Comparison of ENCODE assay signal across 8 cellular contexts in the genomic region with DNA sequence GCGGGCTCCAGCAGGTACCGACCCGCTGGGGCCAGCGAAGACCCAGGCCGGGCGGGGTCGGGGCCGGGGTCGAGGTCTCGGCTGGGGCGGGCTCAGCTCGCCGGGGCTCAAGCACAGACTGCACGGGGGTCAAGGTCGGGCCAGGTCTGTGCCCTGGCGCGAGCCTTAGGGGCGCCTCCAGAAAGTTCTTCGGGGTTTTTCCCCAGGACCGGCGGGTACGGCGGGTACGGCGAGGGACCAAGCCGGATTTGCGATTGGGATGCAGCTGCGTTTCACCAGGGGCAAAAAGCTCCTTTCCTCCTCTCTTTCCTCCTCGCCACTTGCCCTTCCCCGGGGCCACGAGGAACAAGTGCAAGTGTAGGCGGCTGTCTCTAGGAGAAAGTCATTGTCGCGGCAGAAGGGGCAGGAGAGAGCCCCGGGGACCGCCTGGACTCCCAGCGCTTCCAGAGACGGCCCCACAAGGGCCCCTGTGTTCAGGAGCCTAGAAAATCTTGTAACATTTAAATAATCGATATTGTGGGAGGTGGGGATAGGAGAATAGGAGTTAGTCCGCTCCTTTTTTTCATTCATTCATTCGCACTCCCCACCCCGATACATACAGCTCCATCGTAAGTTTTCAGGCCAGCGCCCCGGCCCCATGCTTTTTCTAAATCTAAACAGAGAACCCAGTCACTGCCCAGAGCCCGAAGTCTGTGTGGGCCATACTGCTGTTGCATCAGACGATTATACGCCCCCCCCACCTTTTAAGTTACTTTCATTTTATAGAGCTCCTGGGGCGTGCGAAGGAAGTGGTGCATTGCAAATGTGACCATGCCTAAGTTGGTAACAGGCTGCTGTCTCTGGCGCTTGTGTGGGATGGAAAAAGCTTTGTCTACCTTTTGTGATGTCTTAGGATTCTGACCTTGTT. TPM values are rescaled to one million over a fixed set of nuclear protein-coding genes. Genes with fewer than 3 reads are reported as not detected.
A peak's percentile ranks its signal among the peaks of the same experiment; 100 is the strongest.
DNase-seq lines count a peak whose midpoint lies in the region; ATAC-seq, FAIRE-seq and TF ChIP-seq lines count a peak whose summit lies in the region.

No MANE protein-coding gene starts in this region.

- 1 to 3% methylated on average over 49 to 51 of the region's 51 CpGs for WGBS in pancreas, 2 donors

- H3K4me1 ChIP-seq in pancreas (peaks cover 0 to 4% (median 0%) of the 10 kb centered on the region in 3 donors), uterus (no peaks in the 10 kb centered on the region)

- no peak for TF ChIP-seq POLR2A in uterus (IDR thresholded peaks at IDR 0.05)

- TF ChIP-seq CTCF in GM20000 (IDR thresholded peaks at IDR 0.05; ENCODE audit: extremely low read depth, missing control alignments) (no peak), foreskin fibroblast (IDR thresholded peaks at IDR 0.05; ENCODE audit: low read depth, low read length) (no peak), pancreas (IDR thresholded peaks at IDR 0.05) (no peak), uterus (IDR thresholded peaks at IDR 0.05) (no peak)

- peak overlapping the region in 3 of 4 donors; percentile 71 to 88 (median 88) for H3K27ac ChIP-seq in pancreas
- H3K27ac ChIP-seq in uterus = peak overlapping the region; percentile 37 to 77

- H3K9me3 ChIP-seq in pancreas = no peaks in the 10 kb centered on the region
- H3K9me3 ChIP-seq in uterus = no peaks in the 10 kb centered on the region

- no peak for FAIRE-seq in pancreas (lab: Jason Lieb, UNC)

- no peaks in the 10 kb centered on the region for H3K36me3 ChIP-seq in pancreas
- no peaks in the 10 kb centered on the region for H3K36me3 ChIP-seq in uterus

- ATAC-seq in pancreas = peak; percentile 12 to 58 (median 36)

- intact Hi-C loops in pancreas (cut with DNase I) (no loop called here), uterus (cut with DNase I; ENCODE audit: low total_unique reads) (no loop called here)

- H3K27me3 ChIP-seq in pancreas = peaks cover 0 to 10% (median 0%) of the 10 kb centered on the region in 4 donors
- no peaks in the 10 kb centered on the region for H3K27me3 ChIP-seq in uterus

- peak overlapping the region; percentile 78 to 86 for H3K4me3 ChIP-seq in foreskin fibroblast (ENCODE audit: low read depth in 1 of 2, low read length in 2 of 2)
- H3K4me3 ChIP-seq in pancreas = peak overlapping the region; percentile 49 to 80 (median 52)
- peak overlapping the region; percentile 33 to 56 for H3K4me3 ChIP-seq in uterus

- peak; percentile 80 for DNase-seq in D341Med (ENCODE audit: low spot score)
- DNase-seq in GM20000 (ENCODE audit: low spot score) = peak; percentile 79
- DNase-seq in HUDEP-2 (lab: John Stamatoyannopoulos, UW; ENCODE audit: unreplicated experiment in 76 of 76) = peak in 56 of 76 experiments; percentile 1 to 77 (median 32)
- peak; percentile 93 for DNase-seq in OCI-M1 (lab: John Stamatoyannopoulos, UW)
- peak; percentile 70 to 73 for DNase-seq in activated T-cell treated with anti-CD3 and anti-CD28 coated beads, Interleukin-2, amount 50 U/mL, for 48 hours
- peak in 1 of 2 donors; percentile 76 for DNase-seq in foreskin fibroblast
- peak in 2 of 6 donors; percentile 31 to 43 for DNase-seq in pancreas
- peak; percentile 16 to 21 for DNase-seq in uterus

RNA-seq across cellular contexts. Expression of a gene that starts 0.7 kb away (rescaled TPM):
- 1 to 10 TPM in 3 of 6 donors, under 1 TPM in 3; 0.16 to 2.4 (median 1.1) TPM for total RNA-seq in pancreas
- under 1 TPM; 0.28 to 0.87 TPM for polyA plus RNA-seq in pancreas
- 1 to 10 TPM in 3 of 4 donors, under 1 TPM in 1; 0.82 to 3.5 (median 3.0) TPM for total RNA-seq in uterus
